Comparison of ENCODE assay signal across 10 cellular contexts in genomic region chr5:34717426-34718327, GRCh38.
DNase-seq lines count a peak whose midpoint lies in the region; TF ChIP-seq lines count a peak whose summit lies in the region.
"Had no signal": no experiment of that assay in that cellular context is flagged by ENCODE, and none has a peak within 500 bp of the region (broad histone marks: within the 10 kb centered on the region; RNA-seq: fewer than 3 reads in every experiment).

No MANE protein-coding gene starts in this region.

- H3K27me3 ChIP-seq in tibial artery (no peaks in the 10 kb centered on the region), BE2C (no peaks in the 10 kb centered on the region)

- peak overlapping the region; percentile 45 to 64 for H3K27ac ChIP-seq in tibial artery

- H3K36me3 ChIP-seq in tibial artery (no peaks in the 10 kb centered on the region), BE2C (no peaks in the 10 kb centered on the region)

- H3K9me3 ChIP-seq in tibial artery, result no peaks in the 10 kb centered on the region
- no peaks in the 10 kb centered on the region for H3K9me3 ChIP-seq in BE2C

- intact Hi-C loops in tibial artery (cut with DNase I; ENCODE audit: low total_unique reads), result no loop called here

- H3K4me3 ChIP-seq in cardiac fibroblast (replicated peaks in 1 of 2; ENCODE audit: low read depth in 2 of 2, low read length in 2 of 2), result no peak overlapping the region
- H3K4me3 ChIP-seq in tibial artery, result no peak overlapping the region
- no peak overlapping the region for H3K4me3 ChIP-seq in BE2C (ENCODE audit: low read depth, low read length)

- TF ChIP-seq CTCF in cardiac fibroblast (IDR thresholded peaks at IDR 0.05; ENCODE audit: low read depth, low read length) (no peak), tibial artery (IDR thresholded peaks at IDR 0.05) (no peak), BE2C (IDR thresholded peaks at IDR 0.05; ENCODE audit: low read depth, low read length) (no peak)

- H3K4me1 ChIP-seq in tibial artery, result peaks cover 0 to 72% (median 16%) of the 10 kb centered on the region in 4 donors
- H3K4me1 ChIP-seq in BE2C, result no peaks in the 10 kb centered on the region

- peak; percentile 99 for DNase-seq in HT1080 (ENCODE audit: low read depth)
- peak; percentile 93 to 98 for DNase-seq in cardiac fibroblast (ENCODE audit: low read depth in 2 of 2)
- DNase-seq in islet precursor cell, result peak; percentile 95
- peak in 1 of 2 donors; percentile 28 for DNase-seq in tibial artery
- DNase-seq in NCI-H2227 treated with DMSO at 0.1 percent for 48 hours (lab: John Stamatoyannopoulos, UW), result no peak
- no peak for DNase-seq in BE2C
- no peak for DNase-seq in NCI-H82 (lab: John Stamatoyannopoulos, UW)
- no peak for DNase-seq in SKM-1 (lab: John Stamatoyannopoulos, UW; ENCODE audit: unreplicated experiment)
- DNase-seq: activated CD4-positive, alpha-beta T cell treated with anti-CD3 and anti-CD28 coated beads, Interleukin-2, amount 10 ng/mL, durations not matched to agents 24 days and 14 days; effector CD8-positive, alpha-beta T cell had no signal

Comparison
In these comparisons a context has a peak if more than half of its experiments do, and no peak if none do; other contexts are left out.
1. DNase-seq: peak in HT1080 (single experiment), cardiac fibroblast (2 of 2) and islet precursor cell (single experiment); none in NCI-H2227 treated with DMSO at 0.1 percent for 48 hours (single experiment), BE2C (single experiment), NCI-H82 (single experiment) and SKM-1 (single experiment).